Comparison of ENCODE assay signal across 8 cellular contexts in genomic region chr2:170524828-170525565, GRCh38.
DNase-seq lines count a peak whose midpoint lies in the region; ATAC-seq, FAIRE-seq and TF ChIP-seq lines count a peak whose summit lies in the region.

No MANE protein-coding gene starts in this region.

- no peak for FAIRE-seq in D721Med (lab: Jason Lieb, UNC)

- ATAC-seq in GM18861 (IDR thresholded peaks at IDR 0.05; ENCODE audit: unreplicated experiment): peak; percentile 76
- ATAC-seq in HG02610 (IDR thresholded peaks at IDR 0.05; ENCODE audit: unreplicated experiment): peak; percentile 80
- ATAC-seq in HG02970 (IDR thresholded peaks at IDR 0.05; ENCODE audit: low FRiP score, unreplicated experiment): no peak
- ATAC-seq in T-helper 17 cell: no peak
- no peak for ATAC-seq in HG03039 (IDR thresholded peaks at IDR 0.05; ENCODE audit: unreplicated experiment)

- POLR2A ChIA-PET in RWPE1 (lab: Yijun Ruan, JAX; ENCODE audit: low non-redundant PET): no interaction called here

- no peaks in the 10 kb centered on the region for H3K9me3 ChIP-seq in T-helper 17 cell (ENCODE audit: control insufficient read depth, low read length, poor library complexity, severe bottlenecking)

- H3K4me1 Mint-ChIP-seq in osteocyte (ENCODE audit: unreplicated experiment) (peaks cover 32% of the 10 kb centered on the region), T-helper 17 cell (no peaks in the 10 kb centered on the region)

- H3K27ac ChIP-seq in RWPE1: peak overlapping the region; percentile 63

- H3K27me3 Mint-ChIP-seq in osteocyte (ENCODE audit: unreplicated experiment) (peaks cover 2% of the 10 kb centered on the region), T-helper 17 cell (peaks cover 38% of the 10 kb centered on the region)

- TF ChIP-seq CTCF in RWPE1 (conservative IDR thresholded peaks at IDR 0.05; ENCODE audit: low read depth) (no peak), osteocyte (IDR thresholded peaks at IDR 0.05) (no peak), D721Med (IDR thresholded peaks at IDR 0.05; ENCODE audit: insufficient read depth, missing control alignments) (no peak)

- DNase-seq in RWPE1 (ENCODE audit: low spot score) (no peak), osteocyte (ENCODE audit: extremely low spot score, unreplicated experiment) (no peak), T-helper 17 cell (no peak), D721Med (ENCODE audit: insufficient read length, low spot score) (no peak)

- no peaks in the 10 kb centered on the region for H3K9me3 Mint-ChIP-seq in osteocyte (ENCODE audit: unreplicated experiment)

- H3K36me3 Mint-ChIP-seq in osteocyte (ENCODE audit: unreplicated experiment) (no peaks in the 10 kb centered on the region), T-helper 17 cell (ENCODE audit: low read depth) (peaks cover 2% of the 10 kb centered on the region)

- CTCF ChIA-PET in RWPE1 (lab: Yijun Ruan, JAX): interaction anchor here (0.8 kb wide), 1 partner anchor 150 kb away, joined by 4 read pairs; no protein-coding TSS in a partner anchor

- H3K4me3 Mint-ChIP-seq in osteocyte (ENCODE audit: unreplicated experiment): no peak overlapping the region
- no peak overlapping the region for H3K4me3 Mint-ChIP-seq in T-helper 17 cell

- H3K27ac Mint-ChIP-seq in osteocyte (ENCODE audit: unreplicated experiment) (peak overlapping the region; percentile 73), T-helper 17 cell (no peak overlapping the region)

Comparison
In these comparisons a context has a peak if more than half of its experiments do, and no peak if none do; other contexts are left out.
1. ATAC-seq: peak in GM18861 (single experiment) and HG02610 (single experiment); none in HG02970 (single experiment), T-helper 17 cell (single experiment) and HG03039 (single experiment).